1 cellular context compared by ENCODE assay signal in the genomic region with DNA sequence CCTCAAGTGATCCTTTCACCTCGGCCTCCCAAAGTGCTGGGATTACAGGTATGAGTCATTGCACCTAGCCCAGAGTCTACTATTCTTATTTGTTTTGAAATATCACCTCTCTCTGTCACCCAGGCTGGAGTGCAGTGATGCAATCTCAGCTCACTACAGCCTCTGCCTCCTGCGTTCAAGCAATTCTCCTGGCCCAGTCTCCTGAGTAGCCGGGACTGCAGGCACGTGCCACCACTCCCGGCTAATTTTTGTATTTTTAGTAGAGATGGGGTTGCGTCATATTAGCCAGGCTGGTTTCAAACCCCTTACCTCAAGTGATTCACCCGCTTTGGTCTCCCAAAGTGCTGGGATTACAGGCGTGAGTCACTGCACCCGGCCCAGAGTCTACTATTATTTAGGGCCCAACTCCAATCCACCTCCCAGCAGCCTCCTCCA.
A peak's percentile ranks its signal among the peaks of the same experiment; 100 is the strongest.
TF ChIP-seq lines count a peak whose summit lies in the region.
"Not testable (repeated sequence)": the region's sequence is repeated elsewhere in the genome, so short reads cannot be mapped to it uniquely, and the experiment has no call there.

No MANE protein-coding gene starts in this region.

TF ChIP-seq in HepG2, 621 proteins besides CTCF, POLR2A, EP300 and RAD21 (continued from another document):
- TF ChIP-seq, protein P1, sequence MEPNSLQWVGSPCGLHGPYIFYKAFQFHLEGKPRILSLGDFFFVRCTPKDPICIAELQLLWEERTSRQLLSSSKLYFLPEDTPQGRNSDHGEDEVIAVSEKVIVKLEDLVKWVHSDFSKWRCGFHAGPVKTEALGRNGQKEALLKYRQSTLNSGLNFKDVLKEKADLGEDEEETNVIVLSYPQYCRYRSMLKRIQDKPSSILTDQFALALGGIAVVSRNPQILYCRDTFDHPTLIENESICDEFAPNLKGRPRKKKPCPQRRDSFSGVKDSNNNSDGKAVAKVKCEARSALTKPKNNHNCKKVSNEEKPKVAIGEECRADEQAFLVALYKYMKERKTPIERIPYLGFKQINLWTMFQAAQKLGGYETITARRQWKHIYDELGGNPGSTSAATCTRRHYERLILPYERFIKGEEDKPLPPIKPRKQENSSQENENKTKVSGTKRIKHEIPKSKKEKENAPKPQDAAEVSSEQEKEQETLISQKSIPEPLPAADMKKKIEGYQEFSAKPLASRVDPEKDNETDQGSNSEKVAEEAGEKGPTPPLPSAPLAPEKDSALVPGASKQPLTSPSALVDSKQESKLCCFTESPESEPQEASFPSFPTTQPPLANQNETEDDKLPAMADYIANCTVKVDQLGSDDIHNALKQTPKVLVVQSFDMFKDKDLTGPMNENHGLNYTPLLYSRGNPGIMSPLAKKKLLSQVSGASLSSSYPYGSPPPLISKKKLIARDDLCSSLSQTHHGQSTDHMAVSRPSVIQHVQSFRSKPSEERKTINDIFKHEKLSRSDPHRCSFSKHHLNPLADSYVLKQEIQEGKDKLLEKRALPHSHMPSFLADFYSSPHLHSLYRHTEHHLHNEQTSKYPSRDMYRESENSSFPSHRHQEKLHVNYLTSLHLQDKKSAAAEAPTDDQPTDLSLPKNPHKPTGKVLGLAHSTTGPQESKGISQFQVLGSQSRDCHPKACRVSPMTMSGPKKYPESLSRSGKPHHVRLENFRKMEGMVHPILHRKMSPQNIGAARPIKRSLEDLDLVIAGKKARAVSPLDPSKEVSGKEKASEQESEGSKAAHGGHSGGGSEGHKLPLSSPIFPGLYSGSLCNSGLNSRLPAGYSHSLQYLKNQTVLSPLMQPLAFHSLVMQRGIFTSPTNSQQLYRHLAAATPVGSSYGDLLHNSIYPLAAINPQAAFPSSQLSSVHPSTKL (CRISPR knock-in tag; IDR thresholded peaks at IDR 0.05) = peak; percentile 45; the same call in 1 of the 2 replicates
- TF ChIP-seq SIX1 (CRISPR knock-in tag; IDR thresholded peaks at IDR 0.05; ENCODE audit: borderline replicate concordance) (peak; percentile 81), ATF7 (IDR thresholded peaks at IDR 0.05) (peak; percentile 56), LCORL (CRISPR knock-in tag; IDR thresholded peaks at IDR 0.05) (peak; percentile 34; the same call in 1 of the 2 replicates), ZMYM4 (CRISPR knock-in tag; IDR thresholded peaks at IDR 0.05) (0 out of 2 replicates have a peak, but pooled peaks have one; percentile 18), JUND (CRISPR knock-in tag; IDR thresholded peaks at IDR 0.05) (peak; percentile 88), FOSL1 (CRISPR knock-in tag; IDR thresholded peaks at IDR 0.05; ENCODE audit: borderline replicate concordance) (peak; percentile 82), HNF4A (CRISPR knock-in tag; IDR thresholded peaks at IDR 0.05) (peak; percentile 51), POGZ (CRISPR knock-in tag; IDR thresholded peaks at IDR 0.05) (0 out of 2 replicates have a peak, but pooled peaks have one; percentile 37), SALL1 (CRISPR knock-in tag; IDR thresholded peaks at IDR 0.05) (peak; percentile 57), JUNB (CRISPR knock-in tag; IDR thresholded peaks at IDR 0.05; ENCODE audit: borderline replicate concordance) (peak; percentile 46; the same call in 1 of the 2 replicates), TBX3 (IDR thresholded peaks at IDR 0.05; ENCODE audit: borderline replicate concordance) (0 out of 2 replicates have a peak, but pooled peaks have one; percentile 49), SOX5 (CRISPR knock-in tag; IDR thresholded peaks at IDR 0.05; ENCODE audit: borderline replicate concordance) (0 out of 2 replicates have a peak, but pooled peaks have one; percentile 13), BHLHE40 (IDR thresholded peaks at IDR 0.05; ENCODE audit: low read length) (peak; percentile 74), ZNF614 (CRISPR knock-in tag; IDR thresholded peaks at IDR 0.05; ENCODE audit: borderline replicate concordance) (0 out of 2 replicates have a peak, but pooled peaks have one; percentile 19), RARA (CRISPR knock-in tag; IDR thresholded peaks at IDR 0.05) (0 out of 2 replicates have a peak, but pooled peaks have one; percentile 26), GATAD2A (CRISPR knock-in tag; IDR thresholded peaks at IDR 0.05) (peak; percentile 62), SOX6 (CRISPR knock-in tag; IDR thresholded peaks at IDR 0.05) (peak; percentile 61), FOXA3 (CRISPR knock-in tag; IDR thresholded peaks at IDR 0.05) (0 out of 2 replicates have a peak, but pooled peaks have one; percentile 10), ZFX (CRISPR knock-in tag; IDR thresholded peaks at IDR 0.05; ENCODE audit: low read depth) (0 out of 2 replicates have a peak, but pooled peaks have one; percentile 19), HDAC1 (CRISPR knock-in tag; IDR thresholded peaks at IDR 0.05) (0 out of 2 replicates have a peak, but pooled peaks have one; percentile 9), KAT8 (CRISPR knock-in tag; IDR thresholded peaks at IDR 0.05) (0 out of 2 replicates have a peak, but pooled peaks have one; percentile 33), CEBPB (IDR thresholded peaks at IDR 0.05; ENCODE audit: borderline replicate concordance, low read depth, low read length) (peak; percentile 94)
- TF ChIP-seq, protein P2, sequence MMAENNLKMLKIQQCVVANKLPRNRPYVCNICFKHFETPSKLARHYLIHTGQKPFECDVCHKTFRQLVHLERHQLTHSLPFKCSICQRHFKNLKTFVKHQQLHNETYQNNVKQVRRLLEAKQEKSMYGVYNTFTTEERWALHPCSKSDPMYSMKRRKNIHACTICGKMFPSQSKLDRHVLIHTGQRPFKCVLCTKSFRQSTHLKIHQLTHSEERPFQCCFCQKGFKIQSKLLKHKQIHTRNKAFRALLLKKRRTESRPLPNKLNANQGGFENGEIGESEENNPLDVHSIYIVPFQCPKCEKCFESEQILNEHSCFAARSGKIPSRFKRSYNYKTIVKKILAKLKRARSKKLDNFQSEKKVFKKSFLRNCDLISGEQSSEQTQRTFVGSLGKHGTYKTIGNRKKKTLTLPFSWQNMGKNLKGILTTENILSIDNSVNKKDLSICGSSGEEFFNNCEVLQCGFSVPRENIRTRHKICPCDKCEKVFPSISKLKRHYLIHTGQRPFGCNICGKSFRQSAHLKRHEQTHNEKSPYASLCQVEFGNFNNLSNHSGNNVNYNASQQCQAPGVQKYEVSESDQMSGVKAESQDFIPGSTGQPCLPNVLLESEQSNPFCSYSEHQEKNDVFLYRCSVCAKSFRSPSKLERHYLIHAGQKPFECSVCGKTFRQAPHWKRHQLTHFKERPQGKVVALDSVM (CRISPR knock-in tag; IDR thresholded peaks at IDR 0.05) = peak; percentile 96
- not testable (repeated sequence) for TF ChIP-seq ATF7 (CRISPR knock-in tag; IDR thresholded peaks at IDR 0.05); LCORL (IDR thresholded peaks at IDR 0.05); SOX6 (IDR thresholded peaks at IDR 0.05)
- TF ChIP-seq, protein P3, sequence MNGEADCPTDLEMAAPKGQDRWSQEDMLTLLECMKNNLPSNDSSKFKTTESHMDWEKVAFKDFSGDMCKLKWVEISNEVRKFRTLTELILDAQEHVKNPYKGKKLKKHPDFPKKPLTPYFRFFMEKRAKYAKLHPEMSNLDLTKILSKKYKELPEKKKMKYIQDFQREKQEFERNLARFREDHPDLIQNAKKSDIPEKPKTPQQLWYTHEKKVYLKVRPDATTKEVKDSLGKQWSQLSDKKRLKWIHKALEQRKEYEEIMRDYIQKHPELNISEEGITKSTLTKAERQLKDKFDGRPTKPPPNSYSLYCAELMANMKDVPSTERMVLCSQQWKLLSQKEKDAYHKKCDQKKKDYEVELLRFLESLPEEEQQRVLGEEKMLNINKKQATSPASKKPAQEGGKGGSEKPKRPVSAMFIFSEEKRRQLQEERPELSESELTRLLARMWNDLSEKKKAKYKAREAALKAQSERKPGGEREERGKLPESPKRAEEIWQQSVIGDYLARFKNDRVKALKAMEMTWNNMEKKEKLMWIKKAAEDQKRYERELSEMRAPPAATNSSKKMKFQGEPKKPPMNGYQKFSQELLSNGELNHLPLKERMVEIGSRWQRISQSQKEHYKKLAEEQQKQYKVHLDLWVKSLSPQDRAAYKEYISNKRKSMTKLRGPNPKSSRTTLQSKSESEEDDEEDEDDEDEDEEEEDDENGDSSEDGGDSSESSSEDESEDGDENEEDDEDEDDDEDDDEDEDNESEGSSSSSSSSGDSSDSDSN (CRISPR knock-in tag; IDR thresholded peaks at IDR 0.05) = 0 out of 2 replicates have a peak, but pooled peaks have one; percentile 24
- TF ChIP-seq, protein P4, sequence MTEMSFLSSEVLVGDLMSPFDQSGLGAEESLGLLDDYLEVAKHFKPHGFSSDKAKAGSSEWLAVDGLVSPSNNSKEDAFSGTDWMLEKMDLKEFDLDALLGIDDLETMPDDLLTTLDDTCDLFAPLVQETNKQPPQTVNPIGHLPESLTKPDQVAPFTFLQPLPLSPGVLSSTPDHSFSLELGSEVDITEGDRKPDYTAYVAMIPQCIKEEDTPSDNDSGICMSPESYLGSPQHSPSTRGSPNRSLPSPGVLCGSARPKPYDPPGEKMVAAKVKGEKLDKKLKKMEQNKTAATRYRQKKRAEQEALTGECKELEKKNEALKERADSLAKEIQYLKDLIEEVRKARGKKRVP (CRISPR knock-in tag; IDR thresholded peaks at IDR 0.05) = peak in 1 of 2 experiments; percentile 92; a peak in 2 of 4 replicates
- TF ChIP-seq, protein P5, sequence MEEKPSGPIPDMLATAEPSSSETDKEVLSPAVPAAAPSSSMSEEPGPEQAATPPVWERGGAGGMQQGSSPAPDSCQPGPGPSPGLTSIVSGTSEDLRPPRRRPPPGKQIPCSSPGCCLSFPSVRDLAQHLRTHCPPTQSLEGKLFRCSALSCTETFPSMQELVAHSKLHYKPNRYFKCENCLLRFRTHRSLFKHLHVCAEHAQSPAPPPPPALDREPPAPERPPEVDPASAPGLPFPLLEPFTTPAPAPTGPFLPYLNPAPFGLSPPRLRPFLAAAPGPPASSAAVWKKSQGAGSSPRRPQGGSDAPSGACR (CRISPR knock-in tag; IDR thresholded peaks at IDR 0.05) = peak; percentile 19; the same call in 1 of the 2 replicates
TF ChIP-seq in HepG2: peak in this region for 36; not testable (repeated sequence) for 585.
